In genomic region chr1:241847540-241847795, GRCh38 we compare ENCODE assay signal across 8 cellular contexts. TPM values are rescaled to one million over a fixed set of nuclear protein-coding genes. Genes with fewer than 3 reads are reported as not detected.
DNase-seq lines count a peak whose midpoint lies in the region; ATAC-seq, FAIRE-seq and TF ChIP-seq lines count a peak whose summit lies in the region.

No MANE protein-coding gene starts in this region.

- H3K27ac Mint-ChIP-seq in dendritic cell treated with granulocyte-macrophage colony-stimulating factor and Interleukin-4, amounts not matched to agents 40 ng/mL and 50 ng/mL, for 4 days: peak overlapping the region; percentile 99
- peak overlapping the region; percentile 95 to 99 (median 99) for H3K27ac Mint-ChIP-seq in naive thymus-derived CD4-positive, alpha-beta T cell

- DNase-seq in AG09309 (ENCODE audit: low read depth): no peak
- no peak for DNase-seq in naive thymus-derived CD4-positive, alpha-beta T cell
- DNase-seq in NCI-H1417 treated with DMSO at 0.1 percent for 48 hours (lab: John Stamatoyannopoulos, UW): no peak
- DNase-seq in NCI-H2196 (lab: John Stamatoyannopoulos, UW; ENCODE audit: unreplicated experiment): no peak
- DNase-seq in GM19239 (ENCODE audit: insufficient read length, low spot score): no peak

- FAIRE-seq in GM19239 (lab: Jason Lieb, UNC): no peak

- H3K4me3 ChIP-seq in AG09309 (ENCODE audit: control insufficient read depth, low read depth, low read length) (peak overlapping the region; percentile 70), Loucy (ENCODE audit: low read length, poor library complexity, severe bottlenecking) (peak overlapping the region; percentile 95)
- peak overlapping the region; percentile 96 for H3K4me3 ChIP-seq in naive thymus-derived CD4-positive, alpha-beta T cell (ENCODE audit: low read length)

- CTCF ChIA-PET in naive thymus-derived CD4-positive, alpha-beta T cell (lab: Charles Lee): interaction anchor here (1.1 to 1.5 kb wide), 3 partner anchors 9 to 236 kb away, joined by 4 read pairs; no protein-coding TSS in a partner anchor

- TF ChIP-seq CTCF in AG09309 (IDR thresholded peaks at IDR 0.05; ENCODE audit: control insufficient read depth, insufficient read depth, low read depth, low read length, missing control alignments) (no peak), Loucy (conservative IDR thresholded peaks at IDR 0.05; ENCODE audit: low read length) (no peak)

- H3K4me1 Mint-ChIP-seq in dendritic cell treated with granulocyte-macrophage colony-stimulating factor and Interleukin-4, amounts not matched to agents 40 ng/mL and 50 ng/mL, for 4 days (ENCODE audit: low read depth): peaks cover 14% of the 10 kb centered on the region
- H3K4me1 Mint-ChIP-seq in naive thymus-derived CD4-positive, alpha-beta T cell: peaks cover 7 to 42% (median 17%) of the 10 kb centered on the region in 7 donors

- peaks cover 38% of the 10 kb centered on the region for H3K79me2 ChIP-seq in Loucy (ENCODE audit: insufficient read depth, low read length)

- H3K27me3 Mint-ChIP-seq in dendritic cell treated with granulocyte-macrophage colony-stimulating factor and Interleukin-4, amounts not matched to agents 40 ng/mL and 50 ng/mL, for 4 days: no peaks in the 10 kb centered on the region
- peaks cover 0 to 9% (median 5%) of the 10 kb centered on the region in 5 donors for H3K27me3 Mint-ChIP-seq in naive thymus-derived CD4-positive, alpha-beta T cell

- peaks cover 12% of the 10 kb centered on the region for H4K20me1 ChIP-seq in Loucy (ENCODE audit: insufficient read depth, low read length, poor library complexity, severe bottlenecking)

- ATAC-seq in naive thymus-derived CD4-positive, alpha-beta T cell: no peak
- ATAC-seq in GM21515 (IDR thresholded peaks at IDR 0.05; ENCODE audit: unreplicated experiment): no peak

- H3K27ac ChIP-seq in naive thymus-derived CD4-positive, alpha-beta T cell (ENCODE audit: low read depth, low read length): peak overlapping the region; percentile 96

- peaks cover 6% of the 10 kb centered on the region for H3K27me3 ChIP-seq in Loucy (ENCODE audit: insufficient read depth, low read length, poor library complexity, severe bottlenecking)
- H3K27me3 ChIP-seq in naive thymus-derived CD4-positive, alpha-beta T cell (ENCODE audit: control insufficient read depth in 2 of 2, insufficient read depth in 2 of 2, low read length in 2 of 2): no peaks in the 10 kb centered on the region

- no peaks in the 10 kb centered on the region for H3K9me3 ChIP-seq in Loucy (ENCODE audit: insufficient read depth, low read depth, low read length)
- no peaks in the 10 kb centered on the region for H3K9me3 ChIP-seq in naive thymus-derived CD4-positive, alpha-beta T cell (ENCODE audit: control insufficient read depth in 2 of 3, low read length in 3 of 3)

- H3K36me3 Mint-ChIP-seq in dendritic cell treated with granulocyte-macrophage colony-stimulating factor and Interleukin-4, amounts not matched to agents 40 ng/mL and 50 ng/mL, for 4 days (ENCODE audit: low read depth): peaks cover 8% of the 10 kb centered on the region
- H3K36me3 Mint-ChIP-seq in naive thymus-derived CD4-positive, alpha-beta T cell: peaks cover 0 to 2% (median 0%) of the 10 kb centered on the region in 5 donors

- POLR2A ChIA-PET in naive thymus-derived CD4-positive, alpha-beta T cell (lab: Charles Lee): interaction anchor here (0.6 to 1.2 kb wide), 3 partner anchors 10 to 220 kb away, joined by 3 to 4 read pairs (median 3); no protein-coding TSS in a partner anchor

- peak overlapping the region; percentile 84 for H3K9ac ChIP-seq in Loucy (ENCODE audit: low read depth, low read length, poor library complexity, severe bottlenecking)

- no peaks in the 10 kb centered on the region for H3K9me3 Mint-ChIP-seq in dendritic cell treated with granulocyte-macrophage colony-stimulating factor and Interleukin-4, amounts not matched to agents 40 ng/mL and 50 ng/mL, for 4 days
- H3K9me3 Mint-ChIP-seq in naive thymus-derived CD4-positive, alpha-beta T cell: no peaks in the 10 kb centered on the region

- no peaks in the 10 kb centered on the region for H3F3A ChIP-seq in Loucy (ENCODE audit: low read depth)

- H2AFZ ChIP-seq in Loucy (ENCODE audit: low read length): peak overlapping the region; percentile 99

- H3K4me2 ChIP-seq in Loucy (ENCODE audit: low read depth, low read length, poor library complexity, severe bottlenecking): peak overlapping the region; percentile 94

- intact Hi-C loops in dendritic cell treated with granulocyte-macrophage colony-stimulating factor and Interleukin-4, amounts not matched to agents 40 ng/mL and 50 ng/mL, for 4 days (cut with micrococcal nuclease): loop anchor here (1.0 to 5.0 kb wide), 2 partner anchors 207 to 330 kb away; partner anchors contain the start of genes CHML, FH and OPN3
- intact Hi-C loops in naive thymus-derived CD4-positive, alpha-beta T cell (cut with micrococcal nuclease): loop anchor here (1.0 to 5.0 kb wide), 9 partner anchors 170 to 1480 kb away; partner anchors contain the start of genes CEP170 (in 2 of the 2), CHML (in 2 of the 2), FH (in 2 of the 2) and OPN3 (in 2 of the 2)

- peaks cover 6% of the 10 kb centered on the region; the same call in 1 of the 2 replicates for H3K36me3 ChIP-seq in Loucy (ENCODE audit: insufficient read depth, low read length)
- peaks cover 0 to 3% (median 0%) of the 10 kb centered on the region in 3 experiments for H3K36me3 ChIP-seq in naive thymus-derived CD4-positive, alpha-beta T cell (ENCODE audit: control insufficient read depth in 2 of 3, insufficient read depth in 3 of 3, low read length in 3 of 3)

- H3K4me3 Mint-ChIP-seq in dendritic cell treated with granulocyte-macrophage colony-stimulating factor and Interleukin-4, amounts not matched to agents 40 ng/mL and 50 ng/mL, for 4 days: peak overlapping the region; percentile 92
- peak overlapping the region; percentile 87 to 99 (median 96) for H3K4me3 Mint-ChIP-seq in naive thymus-derived CD4-positive, alpha-beta T cell

- no peaks in the 10 kb centered on the region for H3K9me2 ChIP-seq in Loucy (replicated peaks; ENCODE audit: low read depth, low read length)

- H3K4me1 ChIP-seq in Loucy (ENCODE audit: insufficient read depth, low read length, poor library complexity, severe bottlenecking): peaks cover 23% of the 10 kb centered on the region
- peaks cover 6 to 12% of the 10 kb centered on the region in 2 donors for H3K4me1 ChIP-seq in naive thymus-derived CD4-positive, alpha-beta T cell (ENCODE audit: control insufficient read depth in 2 of 2, insufficient read depth in 2 of 2, low read length in 2 of 2)

RNA-seq across cellular contexts. Expression of gene EXO1, which starts 0.5 kb away (rescaled TPM):
- total RNA-seq in naive thymus-derived CD4-positive, alpha-beta T cell: 10 to 100 TPM in 1 of 5 experiments, 1 to 10 TPM in 2, under 1 TPM in 2; 0.11 to 29.8 (median 1.0) TPM
- not detected for polyA plus RNA-seq in naive thymus-derived CD4-positive, alpha-beta T cell
